In the genomic region with DNA sequence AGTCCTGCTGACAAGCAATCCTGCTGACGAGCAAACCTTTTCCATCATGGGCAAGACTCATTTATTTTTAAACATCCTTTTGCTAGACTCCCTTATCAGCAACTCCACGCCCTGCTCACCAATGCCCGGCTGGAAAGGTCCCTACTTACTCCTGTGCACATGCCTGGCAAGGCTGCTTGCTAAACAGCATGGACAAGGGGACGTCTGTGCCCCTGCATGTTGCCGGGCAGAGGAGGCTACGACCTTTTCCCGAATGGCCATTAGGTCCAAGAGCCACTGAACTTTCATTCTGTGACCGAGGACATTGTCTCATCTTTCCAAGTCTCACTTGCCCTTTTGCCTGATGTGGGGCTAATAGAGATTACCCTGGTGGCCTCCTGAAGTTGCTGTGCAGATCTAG, we compare ENCODE assay signal across 13 cellular contexts.
A peak's percentile ranks its signal among the peaks of the same experiment; 100 is the strongest.
DNase-seq lines count a peak whose midpoint lies in the region; ATAC-seq and TF ChIP-seq lines count a peak whose summit lies in the region.
"Had no signal": no experiment of that assay in that cellular context is flagged by ENCODE, and none has a peak within 500 bp of the region (broad histone marks: within the 10 kb centered on the region; RNA-seq: fewer than 3 reads in every experiment).

No MANE protein-coding gene starts in this region.

- WGBS in esophagus muscularis mucosa, result 63% methylated on average over 8 of the region's 8 CpGs
- WGBS in mesodermal cell (ENCODE audit: insufficient coverage in 2 of 2), 2 experiments, result 90 to 91% methylated on average over 7 to 8 of the region's 8 CpGs

- no peaks in the 10 kb centered on the region for H3K27me3 Mint-ChIP-seq in stimulated activated naive CD8-positive, alpha-beta T cell treated with anti-CD3 and anti-CD28 coated beads, Interleukin-15, amount 100 ng/mL, for 72 hours
- H3K27me3 Mint-ChIP-seq: CD4-positive, alpha-beta T cell had no signal

- H3K27ac ChIP-seq in PC-9 (no peak overlapping the region), esophagus muscularis mucosa (replicated peaks in 1 of 4) (peak overlapping the region; percentile 25 to 56 (median 46)), mesodermal cell (ENCODE audit: low read depth, low read length, severe bottlenecking) (peak overlapping the region; percentile 55), thoracic aorta (peak overlapping the region; percentile 38 to 47)

- H2AFZ ChIP-seq in PC-9, result no peak overlapping the region

- ATAC-seq in thoracic aorta (ENCODE audit: insufficient number of reproducible peaks, low FRiP score, low read depth), result no peak
- ATAC-seq in stimulated activated naive CD8-positive, alpha-beta T cell treated with anti-CD3 and anti-CD28 coated beads, Interleukin-15, amount 100 ng/mL, for 72 hours, result no peak
- ATAC-seq in omental fat pad (ENCODE audit: low FRiP score), result no peak

- TF ChIP-seq CTCF in PC-9 (conservative IDR thresholded peaks at IDR 0.05) (no peak), esophagus muscularis mucosa (IDR thresholded peaks at IDR 0.05) (no peak), thoracic aorta (IDR thresholded peaks at IDR 0.05) (no peak), omental fat pad (IDR thresholded peaks at IDR 0.05) (no peak)

- H4K20me1 ChIP-seq in PC-9 (ENCODE audit: insufficient read depth), result no peaks in the 10 kb centered on the region; the same call in 1 of the 2 replicates

- POLR2A ChIA-PET in PC-9 (lab: Charles Lee; ENCODE audit: unreplicated experiment), result no interaction called here

- CTCF ChIA-PET in PC-9 (lab: Charles Lee), result no interaction called here

- H3K27ac Mint-ChIP-seq in stimulated activated naive CD8-positive, alpha-beta T cell treated with anti-CD3 and anti-CD28 coated beads, Interleukin-15, amount 100 ng/mL, for 72 hours, result no peak overlapping the region
- H3K27ac Mint-ChIP-seq: CD4-positive, alpha-beta T cell; HFFc6 had no signal

- H3K4me1 ChIP-seq in PC-9 (replicated peaks; ENCODE audit: insufficient read depth), result no peaks in the 10 kb centered on the region
- peaks cover 28 to 44% (median 35%) of the 10 kb centered on the region in 4 donors for H3K4me1 ChIP-seq in esophagus muscularis mucosa
- H3K4me1 ChIP-seq in mesodermal cell (ENCODE audit: control insufficient read depth, insufficient read depth, low read length, poor library complexity, severe bottlenecking), result peaks cover 32% of the 10 kb centered on the region
- peaks cover 17 to 29% of the 10 kb centered on the region in 2 donors for H3K4me1 ChIP-seq in thoracic aorta (ENCODE audit: control insufficient read depth in 1 of 2, low read depth in 2 of 2)

- BruUV-seq in PC-9 (replicated peaks; lab: Mats Ljungman, UMichigan), result no TSS peak

- H3K36me3 ChIP-seq in PC-9 (ENCODE audit: low read depth), result no peaks in the 10 kb centered on the region
- no peaks in the 10 kb centered on the region for H3K36me3 ChIP-seq in esophagus muscularis mucosa
- no peaks in the 10 kb centered on the region for H3K36me3 ChIP-seq in mesodermal cell (ENCODE audit: control insufficient read depth, insufficient read depth, low read length)
- H3K36me3 ChIP-seq in thoracic aorta, result no peaks in the 10 kb centered on the region
- no peaks in the 10 kb centered on the region for H3K36me3 ChIP-seq in MG63

- no peaks in the 10 kb centered on the region for H3K9me2 ChIP-seq in PC-9 (ENCODE audit: insufficient read depth)

- DNase-seq in PC-9 (no peak), esophagus muscularis mucosa (ENCODE audit: extremely low spot score) (no peak), thoracic aorta (ENCODE audit: low spot score) (no peak), MG63 (no peak), omental fat pad (ENCODE audit: low spot score) (no peak), NCI-H1417 (lab: John Stamatoyannopoulos, UW) (no peak)
- DNase-seq in stimulated activated naive CD8-positive, alpha-beta T cell treated with anti-CD3 and anti-CD28 coated beads, Interleukin-15, amount 100 ng/mL, for 72 hours, result no peak
- DNase-seq: activated CD4-positive, alpha-beta T cell treated with anti-CD3 and anti-CD28 coated beads for 48 hours; CD4-positive, alpha-beta T cell; HFFc6; NCI-H146; stimulated activated CD4-positive, alpha-beta T cell treated with anti-CD3 and anti-CD28 coated beads, Interleukin-4, amount 100 ng/mL, for 4 hours had no signal

- no peak for TF ChIP-seq EP300 in esophagus muscularis mucosa (IDR thresholded peaks at IDR 0.05)

- no peaks in the 10 kb centered on the region for H3K4me1 Mint-ChIP-seq in stimulated activated naive CD8-positive, alpha-beta T cell treated with anti-CD3 and anti-CD28 coated beads, Interleukin-15, amount 100 ng/mL, for 72 hours

- H3K4me3 Mint-ChIP-seq in stimulated activated naive CD8-positive, alpha-beta T cell treated with anti-CD3 and anti-CD28 coated beads, Interleukin-15, amount 100 ng/mL, for 72 hours, result no peak overlapping the region
- H3K4me3 Mint-ChIP-seq: CD4-positive, alpha-beta T cell; HFFc6 had no signal

- H3K9me3 ChIP-seq in PC-9 (ENCODE audit: insufficient read depth, low read depth) (no peaks in the 10 kb centered on the region), esophagus muscularis mucosa (no peaks in the 10 kb centered on the region), mesodermal cell (ENCODE audit: control insufficient read depth, low read length) (no peaks in the 10 kb centered on the region), thoracic aorta (no peaks in the 10 kb centered on the region), MG63 (no peaks in the 10 kb centered on the region)

- H3F3A ChIP-seq in PC-9 (ENCODE audit: insufficient read depth, low read depth), result no peaks in the 10 kb centered on the region

- H3K79me2 ChIP-seq in PC-9 (ENCODE audit: low read depth), result no peaks in the 10 kb centered on the region

- intact Hi-C loops in PC-9 (cut with micrococcal nuclease; ENCODE audit: unreplicated experiment), result no loop called here
- intact Hi-C loops in esophagus muscularis mucosa (cut with DNase I), result no loop called here

- H3K4me2 ChIP-seq in PC-9, result peak overlapping the region; percentile 26; the same call in 1 of the 2 replicates

- TF ChIP-seq POLR2A in esophagus muscularis mucosa (IDR thresholded peaks at IDR 0.05; ENCODE audit: low read depth), result no peak

- no peak overlapping the region for H3K4me3 ChIP-seq in PC-9
- peak overlapping the region; percentile 2 to 23 (median 19) for H3K4me3 ChIP-seq in esophagus muscularis mucosa
- no peak overlapping the region for H3K4me3 ChIP-seq in mesodermal cell (ENCODE audit: extremely low read depth, insufficient read depth, low read length, poor library complexity, severe bottlenecking)
- peak overlapping the region; percentile 12 for H3K4me3 ChIP-seq in thoracic aorta
- H3K4me3 ChIP-seq in MG63, result no peak overlapping the region

- H3K27me3 ChIP-seq in PC-9 (ENCODE audit: insufficient read depth, low read depth) (no peaks in the 10 kb centered on the region), esophagus muscularis mucosa (no peaks in the 10 kb centered on the region), thoracic aorta (replicated peaks; ENCODE audit: insufficient read depth) (no peaks in the 10 kb centered on the region), MG63 (no peaks in the 10 kb centered on the region)

- H3K9me3 Mint-ChIP-seq in stimulated activated naive CD8-positive, alpha-beta T cell treated with anti-CD3 and anti-CD28 coated beads, Interleukin-15, amount 100 ng/mL, for 72 hours, result no peaks in the 10 kb centered on the region
- H3K9me3 Mint-ChIP-seq: CD4-positive, alpha-beta T cell; HFFc6 had no signal

Comparison
In these comparisons a context has a peak if more than half of its experiments do, and no peak if none do; other contexts are left out.
1. H3K4me3 ChIP-seq: peak in esophagus muscularis mucosa (4 of 4) and thoracic aorta (single experiment); none in PC-9 (single experiment), mesodermal cell (single experiment) and MG63 (single experiment).